In genomic region chr4:48801739-48802138, GRCh38 we compare ENCODE assay signal across 17 cellular contexts. TPM values are rescaled to one million over a fixed set of nuclear protein-coding genes. Genes with fewer than 3 reads are reported as not detected.
DNase-seq lines count a peak whose midpoint lies in the region; ATAC-seq, FAIRE-seq and TF ChIP-seq lines count a peak whose summit lies in the region.
"Had no signal": no experiment of that assay in that cellular context is flagged by ENCODE, and none has a peak within 500 bp of the region (broad histone marks: within the 10 kb centered on the region; RNA-seq: fewer than 3 reads in every experiment).

No MANE protein-coding gene starts in this region.

- peak; percentile 92 for FAIRE-seq in endothelial cell of umbilical vein (lab: Jason Lieb, UNC)
- no peak for FAIRE-seq in GM12891 (lab: Jason Lieb, UNC)

- no peaks in the 10 kb centered on the region for H3K9me3 Mint-ChIP-seq in mesothelial cell of epicardium
- H3K9me3 Mint-ChIP-seq: activated T-cell treated with anti-CD3 and anti-CD28 coated beads, Interleukin-2, amount 50 U/mL, for 4 hours; immature natural killer cell had no signal

- H3K36me3 ChIP-seq in PC-3 (ENCODE audit: low read depth, low read length) (no peaks in the 10 kb centered on the region), endothelial cell of umbilical vein (ENCODE audit: control insufficient read depth in 2 of 2, extremely low read depth in 1 of 2, insufficient read depth in 2 of 2, low read length in 2 of 2) (no peaks in the 10 kb centered on the region)
- H3K36me3 ChIP-seq: HAP-1 had no signal

- H3K9me3 ChIP-seq in PC-3 (ENCODE audit: low read length): no peaks in the 10 kb centered on the region
- no peaks in the 10 kb centered on the region for H3K9me3 ChIP-seq in endothelial cell of umbilical vein (replicated peaks; ENCODE audit: control insufficient read depth, insufficient read depth, low read length)
- H3K9me3 ChIP-seq: HAP-1 had no signal

- POLR2A ChIA-PET in PC-3 (lab: Charles Lee; ENCODE audit: unreplicated experiment) (no interaction called here), endothelial cell of umbilical vein (lab: Charles Lee) (no interaction called here)

- DNase-seq in EH (ENCODE audit: low read depth): peak; percentile 74
- peak; percentile 71 for DNase-seq in PC-3
- peak; percentile 94 for DNase-seq in endothelial cell of umbilical vein (ENCODE audit: low read depth, low spot score)
- DNase-seq in mesothelial cell of epicardium (ENCODE audit: low spot score in 2 of 2, unreplicated experiment in 2 of 2): no peak
- no peak for DNase-seq in GM13977 (ENCODE audit: low spot score)
- DNase-seq in GM12891 (ENCODE audit: insufficient read length, low spot score): no peak
- DNase-seq: activated T-cell treated with anti-CD3 and anti-CD28 coated beads, Interleukin-2, amount 50 U/mL, for 4 hours; GF-D8; immature natural killer cell; NCI-H187; NCI-H446; OCI-M1; stimulated activated CD4-positive, alpha-beta T cell treated with anti-CD3 and anti-CD28 coated beads, Interleukin-2, amount 100 ng/mL, for 48 hours had no signal

- no peaks in the 10 kb centered on the region for H3K79me2 ChIP-seq in PC-3 (ENCODE audit: low read length)
- no peaks in the 10 kb centered on the region for H3K79me2 ChIP-seq in endothelial cell of umbilical vein (ENCODE audit: control insufficient read depth, insufficient read depth, low read length)

- H3K27ac Mint-ChIP-seq in mesothelial cell of epicardium: peak overlapping the region; percentile 2
- H3K27ac Mint-ChIP-seq: B cell, immature natural killer cell had no signal

- H3F3A ChIP-seq in PC-3 (ENCODE audit: low read length, unreplicated experiment): no peaks in the 10 kb centered on the region

- TF ChIP-seq CTCF in PC-3 (conservative IDR thresholded peaks at IDR 0.05; ENCODE audit: low read depth, low read length) (no peak), endothelial cell of umbilical vein (IDR thresholded peaks at IDR 0.05; ENCODE audit: extremely low read depth in 1 of 2, insufficient read depth in 1 of 2, low read depth in 1 of 2, low read length in 2 of 2) (no peak), mesothelial cell of epicardium (IDR thresholded peaks at IDR 0.05; ENCODE audit: unreplicated experiment) (no peak), GM13977 (IDR thresholded peaks at IDR 0.05; ENCODE audit: extremely low read depth, insufficient read depth, missing control alignments) (no peak)

- no peaks in the 10 kb centered on the region for H3K27me3 ChIP-seq in PC-3 (ENCODE audit: low read length)
- no peaks in the 10 kb centered on the region for H3K27me3 ChIP-seq in endothelial cell of umbilical vein (ENCODE audit: control insufficient read depth in 2 of 2, insufficient read depth in 2 of 2, low read length in 2 of 2)

- H3K27ac ChIP-seq in PC-3 (ENCODE audit: low read length): peak overlapping the region; percentile 92
- peak overlapping the region; percentile 43 for H3K27ac ChIP-seq in endothelial cell of umbilical vein (ENCODE audit: insufficient read depth, low read depth, low read length)

- TF ChIP-seq POLR2A in endothelial cell of umbilical vein (IDR thresholded peaks at IDR 0.05; ENCODE audit: low read depth, low read length): no peak
- no peak for TF ChIP-seq POLR2A in GM18505 (IDR thresholded peaks at IDR 0.05; ENCODE audit: borderline replicate concordance, extremely low read depth, insufficient read depth, insufficient read length)
- no peak for TF ChIP-seq POLR2A in GM12891 (IDR thresholded peaks at IDR 0.05; ENCODE audit: low read depth, low read length)

- H3K4me3 ChIP-seq in PC-3 (ENCODE audit: low read length) (peak overlapping the region; percentile 47), endothelial cell of umbilical vein (replicated peaks in 1 of 3; ENCODE audit: insufficient read depth in 1 of 3, low read depth in 1 of 3, low read length in 3 of 3) (peak overlapping the region in 1 of 3 experiments; percentile 19)
- H3K4me3 ChIP-seq: HAP-1 had no signal

- H3K9me2 ChIP-seq in PC-3 (replicated peaks; ENCODE audit: low read length): no peaks in the 10 kb centered on the region

- in situ Hi-C loops in GM13977 (cut with MboI; ENCODE audit: low pct_unique_long_range_greater_than_20kb, low sequenced_read_pairs, unreplicated experiment): no loop called here

- BruUV-seq in PC-3 (replicated peaks; lab: Mats Ljungman, UMichigan): no TSS peak
- no TSS peak for BruUV-seq in endothelial cell of umbilical vein (replicated peaks; lab: Mats Ljungman, UMichigan)

- H3K4me3 Mint-ChIP-seq in mesothelial cell of epicardium: no peak overlapping the region
- H3K4me3 Mint-ChIP-seq: activated T-cell treated with anti-CD3 and anti-CD28 coated beads, Interleukin-2, amount 50 U/mL, for 4 hours; B cell; immature natural killer cell had no signal

- H4K20me1 ChIP-seq in PC-3 (ENCODE audit: low read length) (no peaks in the 10 kb centered on the region), endothelial cell of umbilical vein (replicated peaks; ENCODE audit: control insufficient read depth, extremely low read depth, insufficient read depth, low read length) (no peaks in the 10 kb centered on the region)

- peaks cover 6% of the 10 kb centered on the region for H3K4me1 Mint-ChIP-seq in mesothelial cell of epicardium
- H3K4me1 Mint-ChIP-seq: B cell, immature natural killer cell had no signal

- H3K4me1 ChIP-seq in PC-3 (ENCODE audit: insufficient read depth, low read length) (peaks cover 36% of the 10 kb centered on the region), endothelial cell of umbilical vein (ENCODE audit: control insufficient read depth, extremely low read depth, insufficient read depth, low read length) (peaks cover 36% of the 10 kb centered on the region)

- dilution Hi-C loops in endothelial cell of umbilical vein (cut with MboI; ENCODE audit: extremely low pct_ligation_motif_present, low sequenced_read_pairs): no loop called here

- H3K36me3 Mint-ChIP-seq in mesothelial cell of epicardium: no peaks in the 10 kb centered on the region
- H3K36me3 Mint-ChIP-seq: immature natural killer cell had no signal

- CTCF ChIA-PET in PC-3 (lab: Charles Lee): no interaction called here
- CTCF ChIA-PET in endothelial cell of umbilical vein (lab: Charles Lee): interaction anchor here (1.3 kb wide), 1 partner anchor 223 kb away, joined by 4 read pairs; no protein-coding TSS in a partner anchor

- peak overlapping the region; percentile 63 for H2AFZ ChIP-seq in PC-3 (ENCODE audit: low read length)
- H2AFZ ChIP-seq in endothelial cell of umbilical vein (ENCODE audit: low read depth, low read length): no peak overlapping the region

- H3K9ac ChIP-seq in PC-3 (ENCODE audit: low read length): peak overlapping the region; percentile 54
- H3K9ac ChIP-seq in endothelial cell of umbilical vein (replicated peaks; ENCODE audit: extremely low read depth, insufficient read depth, low read length): no peak overlapping the region

- H3K4me2 ChIP-seq in PC-3 (ENCODE audit: low read length) (peak overlapping the region; percentile 78), endothelial cell of umbilical vein (ENCODE audit: insufficient read depth, low read length) (peak overlapping the region; percentile 63)

- intact Hi-C loops in PC-3 (cut with micrococcal nuclease) (no loop called here), endothelial cell of umbilical vein (cut with micrococcal nuclease) (loop anchor here (1.0 kb wide), 2 partner anchors 21 to 30 kb away; partner anchors contain the start of genes FRYL and OCIAD1)

- peak; percentile 78 for ATAC-seq in PC-3
- ATAC-seq in GM18505 (IDR thresholded peaks at IDR 0.05; ENCODE audit: unreplicated experiment): no peak
- ATAC-seq in HG03460 (IDR thresholded peaks at IDR 0.05; ENCODE audit: unreplicated experiment): no peak
- ATAC-seq: activated T-cell treated with anti-CD3 and anti-CD28 coated beads, Interleukin-2, amount 50 U/mL, for 4 hours had no signal

- H3K27me3 Mint-ChIP-seq in mesothelial cell of epicardium (ENCODE audit: low read depth): no peaks in the 10 kb centered on the region
- H3K27me3 Mint-ChIP-seq: B cell had no signal

- no peaks in the 10 kb centered on the region for H3K9me1 ChIP-seq in endothelial cell of umbilical vein (replicated peaks; ENCODE audit: control insufficient read depth, extremely low read depth, insufficient read depth, low read length)

TF ChIP-seq in endothelial cell of umbilical vein, 7 proteins besides CTCF, POLR2A, EP300 and RAD21 (continues in another document):
- TF ChIP-seq JUN (IDR thresholded peaks at IDR 0.05; ENCODE audit: borderline replicate concordance, insufficient read depth, insufficient read length, low read depth) (no peak), GATA2 (IDR thresholded peaks at IDR 0.05; ENCODE audit: insufficient read depth, insufficient read length, low read depth, low read length) (no peak)

TF ChIP-seq in GM12891, 5 proteins besides CTCF, POLR2A, EP300 and RAD21 (continues in another document):
- no peak for TF ChIP-seq POLR2AphosphoS5 (IDR thresholded peaks at IDR 0.05; ENCODE audit: low read depth, low read length)
- no peak for TF ChIP-seq PAX5 (IDR thresholded peaks at IDR 0.05; ENCODE audit: insufficient read depth, low read length, severe bottlenecking)
- TF ChIP-seq POU2F2 (IDR thresholded peaks at IDR 0.05; ENCODE audit: low read depth, low read length): no peak
- no peak for TF ChIP-seq SPI1 (IDR thresholded peaks at IDR 0.05; ENCODE audit: low read depth, low read length)

RNA-seq across cellular contexts. Expression of gene FRYL, which starts 21.7 kb away (rescaled TPM):
- total RNA-seq in PC-3 (2014; rRNA removed) (29.9 and 31.3 TPM in 2 replicates), endothelial cell of umbilical vein (79.8 and 84.9 TPM in 2 replicates), mesothelial cell of epicardium (55.5 to 57.0 TPM (median 56.8 TPM) in 3 replicates)
- 12.5 and 17.0 TPM in 2 replicates for polyA plus RNA-seq in endothelial cell of umbilical vein
- 13.5 and 15.9 TPM in 2 replicates for polyA plus RNA-seq in endothelial cell of umbilical vein (2011; cell fraction: cytosol; rRNA removed)
- 107 and 117 TPM in 2 replicates for polyA plus RNA-seq in endothelial cell of umbilical vein (2011; cell fraction: nucleus; rRNA removed)
- 24.2 and 32.3 TPM in 2 replicates for polyA plus RNA-seq in endothelial cell of umbilical vein (2012)
- polyA minus RNA-seq in endothelial cell of umbilical vein: 168 TPM in 2 replicates
- polyA minus RNA-seq in endothelial cell of umbilical vein (2011; cell fraction: cytosol; rRNA and poly(A)+ RNA removed): 17.4 TPM
- 404 and 559 TPM in 2 replicates for polyA minus RNA-seq in endothelial cell of umbilical vein (2011; cell fraction: nucleus; rRNA and poly(A)+ RNA removed)
- 14.8 TPM for polyA plus RNA-seq in GM12891 (2012; ENCODE audit: low read depth, missing spikeins)

RNA-seq across cellular contexts. Expression of gene OCIAD1, which starts 29.1 kb away (rescaled TPM):
- total RNA-seq in PC-3 (2014; rRNA removed): 52.6 and 61.0 TPM in 2 replicates
- total RNA-seq in endothelial cell of umbilical vein: 99.9 and 101 TPM in 2 replicates
- 54.7 and 81.7 TPM in 2 replicates for polyA plus RNA-seq in endothelial cell of umbilical vein
- 98.7 and 103 TPM in 2 replicates for polyA plus RNA-seq in endothelial cell of umbilical vein (2011; cell fraction: cytosol; rRNA removed)
- polyA plus RNA-seq in endothelial cell of umbilical vein (2011; cell fraction: nucleus; rRNA removed): 66.1 and 79.2 TPM in 2 replicates
- polyA plus RNA-seq in endothelial cell of umbilical vein (2012): 95.8 and 118 TPM in 2 replicates
- 57.2 and 58.1 TPM in 2 replicates for polyA minus RNA-seq in endothelial cell of umbilical vein
- 22.2 TPM for polyA minus RNA-seq in endothelial cell of umbilical vein (2011; cell fraction: cytosol; rRNA and poly(A)+ RNA removed)
- polyA minus RNA-seq in endothelial cell of umbilical vein (2011; cell fraction: nucleus; rRNA and poly(A)+ RNA removed): 57.8 and 75.6 TPM in 2 replicates
- total RNA-seq in mesothelial cell of epicardium: 143 to 149 TPM (median 146 TPM) in 3 replicates
- polyA plus RNA-seq in GM12891 (2012; ENCODE audit: low read depth, missing spikeins): 84.8 TPM

Comparison
In these comparisons a context has a peak if more than half of its experiments do, and no peak if none do; other contexts are left out.
1. DNase-seq: peak in EH (single experiment), PC-3 (single experiment) and endothelial cell of umbilical vein (single experiment); none in mesothelial cell of epicardium (0 of 2), GM13977 (single experiment) and GM12891 (single experiment).